Comparison of ENCODE assay signal across 10 cellular contexts in genomic region chr21:40054403-40054802, GRCh38.
DNase-seq lines count a peak whose midpoint lies in the region; ATAC-seq and TF ChIP-seq lines count a peak whose summit lies in the region.
"Had no signal": no experiment of that assay in that cellular context is flagged by ENCODE, and none has a peak within 500 bp of the region (broad histone marks: within the 10 kb centered on the region; RNA-seq: fewer than 3 reads in every experiment).

No MANE protein-coding gene starts in this region.

- POLR2A ChIA-PET in SK-N-SH (lab: Yijun Ruan, JAX), result no interaction called here

- no peaks in the 10 kb centered on the region for H3K79me2 ChIP-seq in SK-N-SH (ENCODE audit: insufficient read depth)

- no peaks in the 10 kb centered on the region for H3F3A ChIP-seq in SK-N-SH (replicated peaks; ENCODE audit: insufficient read depth)

- H4K20me1 ChIP-seq in SK-N-SH (ENCODE audit: insufficient read depth), result no peaks in the 10 kb centered on the region

- H3K4me2 ChIP-seq in SK-N-SH, result no peak overlapping the region

- no peak for TF ChIP-seq RAD21 in SK-N-SH (IDR thresholded peaks at IDR 0.05; ENCODE audit: low read length)

- ATAC-seq in upper lobe of right lung, result peak; percentile 98
- ATAC-seq in SK-N-SH treated with all-trans-retinoic acid at 6 μM for 48 hours, result no peak
- ATAC-seq in GM19455 (IDR thresholded peaks at IDR 0.05; ENCODE audit: unreplicated experiment), result no peak
- ATAC-seq: activated CD8-positive, alpha-beta memory T cell treated with anti-CD3 and anti-CD28 coated beads, Interleukin-2, amount 10 ng/mL, durations not matched to agents 7 days and 5 days had no signal

- H3K27ac ChIP-seq in right atrium auricular region, result peak overlapping the region in 1 of 2 donors; percentile 82
- H3K27ac ChIP-seq in upper lobe of right lung, result peak overlapping the region; percentile 49
- no peak overlapping the region for H3K27ac ChIP-seq in effector memory CD4-positive, alpha-beta T cell (ENCODE audit: insufficient read depth, low read length, poor library complexity, severe bottlenecking)
- no peak overlapping the region for H3K27ac ChIP-seq in SK-N-SH (ENCODE audit: low read depth in 2 of 2, low read length in 1 of 2)

- no peaks in the 10 kb centered on the region for H3K9me2 ChIP-seq in SK-N-SH

- DNase-seq in NCI-H1417 (lab: John Stamatoyannopoulos, UW) (peak; percentile 86 to 98 (median 98)), NCI-H748 treated with DMSO at 0.1 percent for 48 hours (lab: John Stamatoyannopoulos, UW) (peak; percentile 90), right atrium auricular region (ENCODE audit: low spot score) (peak; percentile 60), upper lobe of right lung (peak; percentile 90), SK-N-SH (no peak)
- DNase-seq in effector memory CD4-positive, alpha-beta T cell, result no peak
- DNase-seq: activated CD8-positive, alpha-beta memory T cell treated with anti-CD3 and anti-CD28 coated beads, Interleukin-2, amount 10 ng/mL, durations not matched to agents 7 days and 5 days; KBM-7 had no signal

- no peaks in the 10 kb centered on the region for H3K9me3 ChIP-seq in right atrium auricular region
- no peaks in the 10 kb centered on the region for H3K9me3 ChIP-seq in upper lobe of right lung
- no peaks in the 10 kb centered on the region for H3K9me3 ChIP-seq in effector memory CD4-positive, alpha-beta T cell (ENCODE audit: control insufficient read depth, low read length)
- H3K9me3 ChIP-seq in SK-N-SH, result no peaks in the 10 kb centered on the region

- no peak overlapping the region for H3K9ac ChIP-seq in SK-N-SH

- H3K36me3 ChIP-seq in right atrium auricular region (no peaks in the 10 kb centered on the region), upper lobe of right lung (no peaks in the 10 kb centered on the region), SK-N-SH (replicated peaks in 1 of 2; ENCODE audit: control insufficient read depth in 1 of 2, insufficient read depth in 2 of 2, low read length in 1 of 2) (no peaks in the 10 kb centered on the region)
- H3K36me3 ChIP-seq in effector memory CD4-positive, alpha-beta T cell (ENCODE audit: control insufficient read depth, insufficient read depth, low read length), result no peaks in the 10 kb centered on the region

- H3K27me3 ChIP-seq in right atrium auricular region (no peaks in the 10 kb centered on the region), upper lobe of right lung (no peaks in the 10 kb centered on the region), SK-N-SH (ENCODE audit: insufficient read depth) (no peaks in the 10 kb centered on the region)
- no peaks in the 10 kb centered on the region for H3K27me3 ChIP-seq in effector memory CD4-positive, alpha-beta T cell (replicated peaks; ENCODE audit: control insufficient read depth, insufficient read depth, low read length, poor library complexity, severe bottlenecking)

- 13% methylated on average over 2 of the region's 3 CpGs for WGBS in SK-N-SH (ENCODE audit: low lambda C conversion rate)

- no peak for TF ChIP-seq EP300 in SK-N-SH (IDR thresholded peaks at IDR 0.05; ENCODE audit: borderline replicate concordance in 1 of 2, low read depth in 1 of 2, low read length in 1 of 2)

- H3K4me1 ChIP-seq in right atrium auricular region (peaks cover 0 to 12% of the 10 kb centered on the region in 2 donors), upper lobe of right lung (no peaks in the 10 kb centered on the region), SK-N-SH (ENCODE audit: control insufficient read depth in 1 of 2, insufficient read depth in 2 of 2, low read depth in 1 of 2, low read length in 1 of 2) (peaks cover 0 to 17% of the 10 kb centered on the region in 2 experiments; a peak in 1 of 4 replicates)
- H3K4me1 ChIP-seq in effector memory CD4-positive, alpha-beta T cell (ENCODE audit: control insufficient read depth, insufficient read depth, low read length, poor library complexity, severe bottlenecking), result no peaks in the 10 kb centered on the region

- H2AFZ ChIP-seq in SK-N-SH (ENCODE audit: low read depth), result no peak overlapping the region

- CTCF ChIA-PET in SK-N-SH (lab: Yijun Ruan, JAX), result no interaction called here

- H3K4me3 ChIP-seq in right atrium auricular region (no peak overlapping the region), upper lobe of right lung (no peak overlapping the region), SK-N-SH (ENCODE audit: low read depth in 2 of 2, low read length in 1 of 2) (no peak overlapping the region)
- H3K4me3 ChIP-seq in effector memory CD4-positive, alpha-beta T cell (ENCODE audit: insufficient read depth, low read depth, low read length, poor library complexity, severe bottlenecking), result no peak overlapping the region

- intact Hi-C loops in upper lobe of right lung (cut with DNase I), result no loop called here

- TF ChIP-seq CTCF in right atrium auricular region (IDR thresholded peaks at IDR 0.05), result no peak
- no peak for TF ChIP-seq CTCF in upper lobe of right lung (IDR thresholded peaks at IDR 0.05)
- no peak for TF ChIP-seq CTCF in SK-N-SH (IDR thresholded peaks at IDR 0.05)

TF ChIP-seq in SK-N-SH treated with all-trans-retinoic acid at 6 μM for 48 hours, 23 proteins besides CTCF, POLR2A, EP300 and RAD21 (continues in another document):
- TF ChIP-seq, protein P1, sequence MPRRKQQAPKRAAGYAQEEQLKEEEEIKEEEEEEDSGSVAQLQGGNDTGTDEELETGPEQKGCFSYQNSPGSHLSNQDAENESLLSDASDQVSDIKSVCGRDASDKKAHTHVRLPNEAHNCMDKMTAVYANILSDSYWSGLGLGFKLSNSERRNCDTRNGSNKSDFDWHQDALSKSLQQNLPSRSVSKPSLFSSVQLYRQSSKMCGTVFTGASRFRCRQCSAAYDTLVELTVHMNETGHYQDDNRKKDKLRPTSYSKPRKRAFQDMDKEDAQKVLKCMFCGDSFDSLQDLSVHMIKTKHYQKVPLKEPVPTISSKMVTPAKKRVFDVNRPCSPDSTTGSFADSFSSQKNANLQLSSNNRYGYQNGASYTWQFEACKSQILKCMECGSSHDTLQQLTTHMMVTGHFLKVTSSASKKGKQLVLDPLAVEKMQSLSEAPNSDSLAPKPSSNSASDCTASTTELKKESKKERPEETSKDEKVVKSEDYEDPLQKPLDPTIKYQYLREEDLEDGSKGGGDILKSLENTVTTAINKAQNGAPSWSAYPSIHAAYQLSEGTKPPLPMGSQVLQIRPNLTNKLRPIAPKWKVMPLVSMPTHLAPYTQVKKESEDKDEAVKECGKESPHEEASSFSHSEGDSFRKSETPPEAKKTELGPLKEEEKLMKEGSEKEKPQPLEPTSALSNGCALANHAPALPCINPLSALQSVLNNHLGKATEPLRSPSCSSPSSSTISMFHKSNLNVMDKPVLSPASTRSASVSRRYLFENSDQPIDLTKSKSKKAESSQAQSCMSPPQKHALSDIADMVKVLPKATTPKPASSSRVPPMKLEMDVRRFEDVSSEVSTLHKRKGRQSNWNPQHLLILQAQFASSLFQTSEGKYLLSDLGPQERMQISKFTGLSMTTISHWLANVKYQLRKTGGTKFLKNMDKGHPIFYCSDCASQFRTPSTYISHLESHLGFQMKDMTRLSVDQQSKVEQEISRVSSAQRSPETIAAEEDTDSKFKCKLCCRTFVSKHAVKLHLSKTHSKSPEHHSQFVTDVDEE (CRISPR knock-in tag; IDR thresholded peaks at IDR 0.05), result no peak
- no peak for TF ChIP-seq ZFP30 (CRISPR knock-in tag; IDR thresholded peaks at IDR 0.05)

TF ChIP-seq in SK-N-SH, 30 proteins besides CTCF, POLR2A, EP300 and RAD21 (continues in another document):
- TF ChIP-seq IRF3 (IDR thresholded peaks at IDR 0.05; ENCODE audit: low read depth, low read length) (no peak), SIN3A (IDR thresholded peaks at IDR 0.05; ENCODE audit: borderline replicate concordance, low read depth, low read length) (no peak), USF1 (IDR thresholded peaks at IDR 0.05; ENCODE audit: borderline replicate concordance, low read depth) (no peak), YY1 (IDR thresholded peaks at IDR 0.05; ENCODE audit: low read depth) (no peak), ZBTB33 (IDR thresholded peaks at IDR 0.05; ENCODE audit: borderline replicate concordance, low read depth) (no peak), RXRA (IDR thresholded peaks at IDR 0.05; ENCODE audit: borderline replicate concordance, low read depth) (no peak), ELF1 (IDR thresholded peaks at IDR 0.05) (no peak)

Comparison
In these comparisons a context has a peak if more than half of its experiments do, and no peak if none do; other contexts are left out.
1. DNase-seq: peak in NCI-H1417 (3 of 3), NCI-H748 treated with DMSO at 0.1 percent for 48 hours (single experiment), right atrium auricular region (single experiment) and upper lobe of right lung (single experiment); none in effector memory CD4-positive, alpha-beta T cell (0 of 3) and SK-N-SH (single experiment).